Comparison of ENCODE assay signal across 1 cellular context in the genomic region with DNA sequence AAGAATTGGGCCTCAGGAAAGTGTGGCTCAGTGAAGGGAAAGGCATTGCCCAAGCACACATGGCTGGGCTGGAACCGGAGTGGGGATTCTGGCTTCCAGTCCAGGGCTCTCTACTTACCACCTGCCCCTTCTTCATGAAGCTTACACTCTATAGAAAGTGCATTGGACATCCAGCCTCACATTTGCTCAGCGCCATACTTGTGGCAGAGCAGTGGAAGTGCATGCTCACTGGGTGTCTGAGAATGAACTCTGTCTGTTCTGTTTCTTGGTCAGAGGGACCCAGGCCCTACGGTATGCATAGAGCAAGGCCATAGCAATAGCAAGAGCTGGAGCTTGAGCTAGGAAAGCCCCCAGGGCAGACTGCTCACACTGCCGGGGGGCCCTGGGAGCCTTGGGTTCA.
TF ChIP-seq lines count a peak whose summit lies in the region.

No MANE protein-coding gene starts in this region.

TF ChIP-seq in WTC11, 78 proteins besides CTCF, POLR2A, EP300 and RAD21 (continued from another document):
- TF ChIP-seq, protein P1, sequence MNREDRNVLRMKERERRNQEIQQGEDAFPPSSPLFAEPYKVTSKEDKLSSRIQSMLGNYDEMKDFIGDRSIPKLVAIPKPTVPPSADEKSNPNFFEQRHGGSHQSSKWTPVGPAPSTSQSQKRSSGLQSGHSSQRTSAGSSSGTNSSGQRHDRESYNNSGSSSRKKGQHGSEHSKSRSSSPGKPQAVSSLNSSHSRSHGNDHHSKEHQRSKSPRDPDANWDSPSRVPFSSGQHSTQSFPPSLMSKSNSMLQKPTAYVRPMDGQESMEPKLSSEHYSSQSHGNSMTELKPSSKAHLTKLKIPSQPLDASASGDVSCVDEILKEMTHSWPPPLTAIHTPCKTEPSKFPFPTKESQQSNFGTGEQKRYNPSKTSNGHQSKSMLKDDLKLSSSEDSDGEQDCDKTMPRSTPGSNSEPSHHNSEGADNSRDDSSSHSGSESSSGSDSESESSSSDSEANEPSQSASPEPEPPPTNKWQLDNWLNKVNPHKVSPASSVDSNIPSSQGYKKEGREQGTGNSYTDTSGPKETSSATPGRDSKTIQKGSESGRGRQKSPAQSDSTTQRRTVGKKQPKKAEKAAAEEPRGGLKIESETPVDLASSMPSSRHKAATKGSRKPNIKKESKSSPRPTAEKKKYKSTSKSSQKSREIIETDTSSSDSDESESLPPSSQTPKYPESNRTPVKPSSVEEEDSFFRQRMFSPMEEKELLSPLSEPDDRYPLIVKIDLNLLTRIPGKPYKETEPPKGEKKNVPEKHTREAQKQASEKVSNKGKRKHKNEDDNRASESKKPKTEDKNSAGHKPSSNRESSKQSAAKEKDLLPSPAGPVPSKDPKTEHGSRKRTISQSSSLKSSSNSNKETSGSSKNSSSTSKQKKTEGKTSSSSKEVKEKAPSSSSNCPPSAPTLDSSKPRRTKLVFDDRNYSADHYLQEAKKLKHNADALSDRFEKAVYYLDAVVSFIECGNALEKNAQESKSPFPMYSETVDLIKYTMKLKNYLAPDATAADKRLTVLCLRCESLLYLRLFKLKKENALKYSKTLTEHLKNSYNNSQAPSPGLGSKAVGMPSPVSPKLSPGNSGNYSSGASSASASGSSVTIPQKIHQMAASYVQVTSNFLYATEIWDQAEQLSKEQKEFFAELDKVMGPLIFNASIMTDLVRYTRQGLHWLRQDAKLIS (CRISPR knock-in tag; IDR thresholded peaks at IDR 0.05; ENCODE audit: borderline replicate concordance): no peak
- TF ChIP-seq FOXK1 (CRISPR knock-in tag; IDR thresholded peaks at IDR 0.05) (no peak), NR2C2 (CRISPR knock-in tag; IDR thresholded peaks at IDR 0.05) (no peak), SMAD4 (CRISPR knock-in tag; IDR thresholded peaks at IDR 0.05) (no peak), OVOL2 (CRISPR knock-in tag; IDR thresholded peaks at IDR 0.05; ENCODE audit: borderline replicate concordance) (no peak), ZNF121 (CRISPR knock-in tag; IDR thresholded peaks at IDR 0.05) (no peak)
- TF ChIP-seq, protein P2, sequence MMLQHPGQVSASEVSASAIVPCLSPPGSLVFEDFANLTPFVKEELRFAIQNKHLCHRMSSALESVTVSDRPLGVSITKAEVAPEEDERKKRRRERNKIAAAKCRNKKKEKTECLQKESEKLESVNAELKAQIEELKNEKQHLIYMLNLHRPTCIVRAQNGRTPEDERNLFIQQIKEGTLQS (CRISPR knock-in tag; conservative IDR thresholded peaks at IDR 0.05): no peak
- TF ChIP-seq, protein P3, sequence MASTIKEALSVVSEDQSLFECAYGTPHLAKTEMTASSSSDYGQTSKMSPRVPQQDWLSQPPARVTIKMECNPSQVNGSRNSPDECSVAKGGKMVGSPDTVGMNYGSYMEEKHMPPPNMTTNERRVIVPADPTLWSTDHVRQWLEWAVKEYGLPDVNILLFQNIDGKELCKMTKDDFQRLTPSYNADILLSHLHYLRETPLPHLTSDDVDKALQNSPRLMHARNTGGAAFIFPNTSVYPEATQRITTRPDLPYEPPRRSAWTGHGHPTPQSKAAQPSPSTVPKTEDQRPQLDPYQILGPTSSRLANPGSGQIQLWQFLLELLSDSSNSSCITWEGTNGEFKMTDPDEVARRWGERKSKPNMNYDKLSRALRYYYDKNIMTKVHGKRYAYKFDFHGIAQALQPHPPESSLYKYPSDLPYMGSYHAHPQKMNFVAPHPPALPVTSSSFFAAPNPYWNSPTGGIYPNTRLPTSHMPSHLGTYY (CRISPR knock-in tag; IDR thresholded peaks at IDR 0.05): no peak
- TF ChIP-seq, protein P4, sequence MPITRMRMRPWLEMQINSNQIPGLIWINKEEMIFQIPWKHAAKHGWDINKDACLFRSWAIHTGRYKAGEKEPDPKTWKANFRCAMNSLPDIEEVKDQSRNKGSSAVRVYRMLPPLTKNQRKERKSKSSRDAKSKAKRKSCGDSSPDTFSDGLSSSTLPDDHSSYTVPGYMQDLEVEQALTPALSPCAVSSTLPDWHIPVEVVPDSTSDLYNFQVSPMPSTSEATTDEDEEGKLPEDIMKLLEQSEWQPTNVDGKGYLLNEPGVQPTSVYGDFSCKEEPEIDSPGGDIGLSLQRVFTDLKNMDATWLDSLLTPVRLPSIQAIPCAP (CRISPR knock-in tag; IDR thresholded peaks at IDR 0.05): no peak
